ENCODE assay signal across 24 cellular contexts in the genomic region with DNA sequence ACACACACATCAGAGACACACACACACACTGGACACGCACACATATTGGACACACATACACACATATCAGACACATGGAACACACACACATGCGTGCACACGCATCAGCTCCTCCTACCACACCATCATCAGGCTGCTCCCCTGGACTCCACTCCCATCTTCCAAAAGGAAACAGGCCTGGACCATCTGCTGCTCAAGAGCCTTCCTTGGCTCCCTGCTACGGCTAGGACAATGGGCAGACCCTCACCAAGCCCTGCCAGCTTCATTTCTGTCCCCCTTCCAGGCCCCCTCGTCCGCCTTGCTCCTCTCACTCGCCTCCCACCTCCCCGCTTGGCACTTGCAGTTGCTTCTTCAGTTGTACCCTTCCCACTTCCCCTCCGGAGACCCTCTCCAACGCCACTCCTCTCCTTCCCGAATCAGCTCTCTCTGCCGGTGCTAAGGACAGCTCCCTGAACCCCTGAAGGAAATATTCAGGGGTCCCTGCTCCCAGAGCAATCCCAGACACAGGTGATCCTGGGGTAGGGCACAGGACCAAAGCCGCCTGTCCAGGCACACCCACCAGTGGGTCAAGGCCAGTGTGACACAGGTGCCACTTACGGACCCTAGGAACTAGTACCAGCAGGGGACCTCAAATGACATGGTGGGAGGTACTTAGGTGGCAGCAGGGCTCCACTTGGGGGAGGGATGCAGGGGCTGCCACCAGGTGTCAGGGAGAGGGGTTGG. TPM values are rescaled to one million over a fixed set of nuclear protein-coding genes. Genes with fewer than 3 reads are reported as not detected.
"Had no signal": no experiment of that assay in that cellular context is flagged by ENCODE, and none has a peak within 500 bp of the region (broad histone marks: within the 10 kb centered on the region; RNA-seq: fewer than 3 reads in every experiment).

No MANE protein-coding gene starts in this region.

- H3K4me1 ChIP-seq: breast epithelium had no signal

- FAIRE-seq: TTC549 had no signal

- H3K36me3 ChIP-seq: breast epithelium had no signal

- H3K4me3 ChIP-seq: breast epithelium, PC-9 had no signal

- H3K9me3 ChIP-seq: breast epithelium had no signal

- H3K9me3 Mint-ChIP-seq: activated B cell treated with CpG ODN at 0.5 μM for 24 hours; activated CD4-positive, alpha-beta T cell treated with anti-CD3 and anti-CD28 coated beads, Interleukin-2, amount 10 ng/mL, durations not matched to agents 24 days and 14 days; activated naive CD4-positive, alpha-beta T cell treated with anti-CD3 and anti-CD28 coated beads, Interleukin-2, amount 50 U/mL, for 24 hours; activated T-cell treated with anti-CD3 and anti-CD28 coated beads, Interleukin-2, amount 50 U/mL, for 24 hours; activated T-helper 1 cell treated with anti-CD3 and anti-CD28 coated beads, Interleukin-12 subunit alpha, Interleukin-12 subunit beta, Interleukin-2, Interleukin-4 antibody, amounts not matched to agents 30 ng/mL and 10 ng/mL and 1 ng/mL, durations not matched to agents 14 hours and 24 hours and 36 hours had no signal

- H3K4me2 ChIP-seq: PC-9 had no signal

- H2AFZ ChIP-seq: PC-9 had no signal

- H3K27ac ChIP-seq: breast epithelium, PC-9 had no signal

- DNase-seq: activated B cell treated with CpG ODN at 0.5 μM for 24 hours; activated CD4-positive, alpha-beta T cell treated with anti-CD3 and anti-CD28 coated beads for 1 hour; activated CD4-positive, alpha-beta T cell treated with anti-CD3 and anti-CD28 coated beads, Interleukin-2, amount 10 ng/mL, durations not matched to agents 24 days and 14 days; activated CD4-positive, alpha-beta T cell treated with anti-CD3 and anti-CD28 coated beads, Interleukin-2, amount 50 U/mL, for 48 hours; activated CD8-positive, alpha-beta memory T cell treated with anti-CD3 and anti-CD28 coated beads, Interleukin-2, amount 10 ng/mL, durations not matched to agents 7 days and 5 days; activated effector memory CD4-positive, alpha-beta T cell treated with Interleukin-2 at 50 U/mL for 16 hours; activated naive CD4-positive, alpha-beta T cell; activated T-cell treated with anti-CD3 and anti-CD28 coated beads, Interleukin-2, amount 50 U/mL, for 24 hours; caudate nucleus; MM.1S; NCI-H1105; NCI-H1436; NCI-H1694 treated with DMSO at 0.1 percent for 48 hours; NCI-H2081; NCI-H510A treated with DMSO at 0.1 percent for 48 hours; PC-9; SHP77 treated with DMSO at 0.1 percent for 48 hours; T-helper 17 cell; T-helper 9 cell had no signal

- ATAC-seq: activated CD8-positive, alpha-beta memory T cell treated with anti-CD3 and anti-CD28 coated beads, Interleukin-2, amount 10 ng/mL, durations not matched to agents 7 days and 5 days; T-helper 17 cell had no signal

- H3K4me1 Mint-ChIP-seq: activated B cell treated with CpG ODN at 0.5 μM for 24 hours; activated CD8-positive, alpha-beta memory T cell treated with anti-CD3 and anti-CD28 coated beads, Interleukin-2, amount 10 ng/mL, durations not matched to agents 7 days and 5 days had no signal

- H3K27ac Mint-ChIP-seq: activated B cell treated with CpG ODN at 0.5 μM for 24 hours; activated CD4-positive, alpha-beta T cell treated with anti-CD3 and anti-CD28 coated beads, Interleukin-2, amount 10 ng/mL, durations not matched to agents 24 days and 14 days; activated CD8-positive, alpha-beta memory T cell treated with anti-CD3 and anti-CD28 coated beads, Interleukin-2, amount 10 ng/mL, durations not matched to agents 7 days and 5 days; activated naive CD4-positive, alpha-beta T cell treated with anti-CD3 and anti-CD28 coated beads, Interleukin-2, amount 50 U/mL, for 24 hours; activated T-cell treated with anti-CD3 and anti-CD28 coated beads, Interleukin-2, amount 50 U/mL, for 24 hours; activated T-helper 1 cell treated with anti-CD3 and anti-CD28 coated beads, Interleukin-12 subunit alpha, Interleukin-12 subunit beta, Interleukin-2, Interleukin-4 antibody, amounts not matched to agents 30 ng/mL and 10 ng/mL and 1 ng/mL, durations not matched to agents 14 hours and 24 hours and 36 hours; T-helper 17 cell had no signal

- H3K36me3 Mint-ChIP-seq: activated CD8-positive, alpha-beta memory T cell treated with anti-CD3 and anti-CD28 coated beads, Interleukin-2, amount 10 ng/mL, durations not matched to agents 7 days and 5 days; activated naive CD4-positive, alpha-beta T cell treated with anti-CD3 and anti-CD28 coated beads, Interleukin-2, amount 50 U/mL, for 24 hours had no signal

- H3K4me3 Mint-ChIP-seq: activated B cell treated with CpG ODN at 0.5 μM for 24 hours; activated CD4-positive, alpha-beta T cell treated with anti-CD3 and anti-CD28 coated beads, Interleukin-2, amount 10 ng/mL, durations not matched to agents 24 days and 14 days; activated CD8-positive, alpha-beta memory T cell treated with anti-CD3 and anti-CD28 coated beads, Interleukin-2, amount 10 ng/mL, durations not matched to agents 7 days and 5 days; activated naive CD4-positive, alpha-beta T cell treated with anti-CD3 and anti-CD28 coated beads, Interleukin-2, amount 50 U/mL, for 24 hours; activated T-cell treated with anti-CD3 and anti-CD28 coated beads, Interleukin-2, amount 50 U/mL, for 24 hours; activated T-helper 1 cell treated with anti-CD3 and anti-CD28 coated beads, Interleukin-12 subunit alpha, Interleukin-12 subunit beta, Interleukin-2, Interleukin-4 antibody, amounts not matched to agents 30 ng/mL and 10 ng/mL and 1 ng/mL, durations not matched to agents 14 hours and 24 hours and 36 hours; T-helper 17 cell had no signal

RNA-seq across cellular contexts. Expression of a gene that starts 12.1 kb away (rescaled TPM):
- total RNA-seq: activated B cell treated with CpG ODN at 0.5 μM for 24 hours had no signal

RNA-seq across cellular contexts. Expression of a gene that starts 57.8 kb away (rescaled TPM):
- total RNA-seq: activated B cell treated with CpG ODN at 0.5 μM for 24 hours; activated CD4-positive, alpha-beta T cell treated with anti-CD3 and anti-CD28 coated beads, Interleukin-2, amount 10 ng/mL, durations not matched to agents 24 days and 14 days; activated CD8-positive, alpha-beta memory T cell treated with anti-CD3 and anti-CD28 coated beads, Interleukin-2, amount 10 ng/mL, durations not matched to agents 7 days and 5 days; activated T-helper 1 cell treated with anti-CD3 and anti-CD28 coated beads, Interleukin-12 subunit alpha, Interleukin-12 subunit beta, Interleukin-2, Interleukin-4 antibody, amounts not matched to agents 30 ng/mL and 10 ng/mL and 1 ng/mL, durations not matched to agents 14 hours and 24 hours and 36 hours; aorta; T-helper 17 cell had no signal
